ENCODE assay signal across 12 cellular contexts in the genomic region with DNA sequence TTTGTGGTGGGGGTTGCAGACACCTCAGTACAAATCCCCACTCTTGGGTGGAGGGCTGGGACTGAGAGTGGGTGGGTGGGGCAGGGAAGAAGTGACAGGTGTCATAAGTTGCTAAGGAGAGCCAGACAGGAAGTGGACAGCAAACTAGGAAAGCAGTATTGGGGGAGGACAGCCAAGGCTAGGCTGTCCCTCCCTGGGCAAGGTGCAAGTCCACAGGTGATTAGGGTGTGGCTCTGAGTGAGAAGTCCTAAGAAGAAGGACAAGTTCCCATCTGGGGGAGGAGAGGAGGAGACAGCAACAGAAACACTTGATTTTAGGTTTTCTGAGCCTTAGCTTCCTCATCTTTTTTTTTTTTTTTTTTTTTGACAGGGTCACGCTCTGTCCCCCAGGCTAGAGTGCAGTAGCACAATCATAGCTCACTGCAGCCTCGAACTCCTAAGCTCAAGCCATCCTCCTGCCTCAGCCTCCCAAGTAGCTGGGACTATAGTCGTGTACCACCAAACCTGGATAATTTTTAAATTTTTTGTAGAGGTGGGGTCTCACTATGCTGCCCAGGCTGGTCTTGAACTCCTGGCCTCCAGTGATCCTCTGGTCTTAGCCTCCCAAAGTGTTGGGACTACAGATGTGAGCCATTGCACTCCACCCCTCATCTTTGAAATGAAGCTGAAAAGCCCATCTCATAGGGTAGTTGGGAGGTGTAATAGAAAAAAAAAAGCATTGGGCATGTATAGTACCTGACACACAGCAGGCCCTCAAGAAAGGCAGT. TPM values are rescaled to one million over a fixed set of nuclear protein-coding genes. Genes with fewer than 3 reads are reported as not detected.
DNase-seq lines count a peak whose midpoint lies in the region; ATAC-seq and TF ChIP-seq lines count a peak whose summit lies in the region.
"Had no signal": no experiment of that assay in that cellular context is flagged by ENCODE, and none has a peak within 500 bp of the region (broad histone marks: within the 10 kb centered on the region; RNA-seq: fewer than 3 reads in every experiment).

No MANE protein-coding gene starts in this region.

- H3K4me3 ChIP-seq in Peyer's patch = peak overlapping the region in 1 of 4 donors; percentile 8
- H3K4me3 ChIP-seq in sigmoid colon = no peak overlapping the region
- H3K4me3 ChIP-seq in body of pancreas = no peak overlapping the region
- H3K4me3 ChIP-seq: suprapubic skin had no signal

- H3K4me3 Mint-ChIP-seq in T-helper 2 cell treated with Interferon-gamma antibody and Interleukin-4, amounts not matched to agents 5 μg/mL and 100 μg/mL, for 36 hours = peak overlapping the region; percentile 44

- no peak for TF ChIP-seq EP300 in sigmoid colon (IDR thresholded peaks at IDR 0.05)

- DNase-seq in T-helper 2 cell treated with Interferon-gamma antibody and Interleukin-4, amounts not matched to agents 5 μg/mL and 100 μg/mL, for 36 hours (ENCODE audit: low spot score) = no peak
- DNase-seq in T-helper 2 cell = no peak
- DNase-seq in Peyer's patch = peak in 2 of 3 donors; percentile 80 to 91
- DNase-seq in sigmoid colon = no peak
- DNase-seq in body of pancreas = no peak
- DNase-seq: activated CD4-positive, alpha-beta T cell treated with anti-CD3 and anti-CD28 coated beads, Interleukin-2, amount 50 U/mL, for 48 hours; IMR-90; NCI-H510A had no signal

- H3K27ac ChIP-seq in Peyer's patch (peak overlapping the region; percentile 89 to 99 (median 96)), sigmoid colon (peak overlapping the region; percentile 93 to 98 (median 96)), body of pancreas (no peak overlapping the region)
- H3K27ac ChIP-seq: suprapubic skin had no signal

- WGBS in sigmoid colon, 2 donors = 23 to 68% methylated on average over 3 of the region's 3 CpGs
- WGBS in body of pancreas, 2 donors = 90 to 95% methylated on average over 3 of the region's 3 CpGs

- peaks cover 10% of the 10 kb centered on the region for H3K4me1 Mint-ChIP-seq in T-helper 2 cell treated with Interferon-gamma antibody and Interleukin-4, amounts not matched to agents 5 μg/mL and 100 μg/mL, for 36 hours (ENCODE audit: low read depth)

- H3K27ac Mint-ChIP-seq in T-helper 2 cell treated with Interferon-gamma antibody and Interleukin-4, amounts not matched to agents 5 μg/mL and 100 μg/mL, for 36 hours = peak overlapping the region; percentile 76

- H3K27me3 ChIP-seq in Peyer's patch (no peaks in the 10 kb centered on the region), sigmoid colon (no peaks in the 10 kb centered on the region), body of pancreas (no peaks in the 10 kb centered on the region)
- H3K27me3 ChIP-seq: suprapubic skin had no signal

- intact Hi-C loops in sigmoid colon (cut with DNase I) (no loop called here), body of pancreas (cut with DNase I) (no loop called here)

- H3K9me3 Mint-ChIP-seq in T-helper 2 cell treated with Interferon-gamma antibody and Interleukin-4, amounts not matched to agents 5 μg/mL and 100 μg/mL, for 36 hours = no peaks in the 10 kb centered on the region

- peaks cover 8% of the 10 kb centered on the region for H3K36me3 Mint-ChIP-seq in T-helper 2 cell treated with Interferon-gamma antibody and Interleukin-4, amounts not matched to agents 5 μg/mL and 100 μg/mL, for 36 hours (ENCODE audit: low read depth)

- no peak for TF ChIP-seq CTCF in Peyer's patch (IDR thresholded peaks at IDR 0.05)
- no peak for TF ChIP-seq CTCF in sigmoid colon (IDR thresholded peaks at IDR 0.05)
- no peak for TF ChIP-seq CTCF in body of pancreas (IDR thresholded peaks at IDR 0.05)

- no peaks in the 10 kb centered on the region for H3K9me3 ChIP-seq in Peyer's patch
- no peaks in the 10 kb centered on the region for H3K9me3 ChIP-seq in sigmoid colon
- H3K9me3 ChIP-seq in body of pancreas = no peaks in the 10 kb centered on the region
- H3K9me3 ChIP-seq: suprapubic skin had no signal

- peaks cover 0 to 41% (median 0%) of the 10 kb centered on the region in 3 donors for H3K36me3 ChIP-seq in Peyer's patch
- H3K36me3 ChIP-seq in sigmoid colon = peaks cover 32 to 63% (median 37%) of the 10 kb centered on the region in 4 donors
- H3K36me3 ChIP-seq in body of pancreas (replicated peaks in 1 of 2; ENCODE audit: insufficient read depth in 1 of 2, low read depth in 2 of 2) = peaks cover 0 to 3% of the 10 kb centered on the region in 2 donors

- ATAC-seq in esophagus mucosa = peak; percentile 32
- ATAC-seq in HG02938 (IDR thresholded peaks at IDR 0.05; ENCODE audit: unreplicated experiment) = no peak
- ATAC-seq in body of pancreas = no peak
- ATAC-seq in GM19023 (IDR thresholded peaks at IDR 0.05; ENCODE audit: unreplicated experiment) = no peak

- TF ChIP-seq POLR2A in Peyer's patch (IDR thresholded peaks at IDR 0.05) (peak; percentile 49 to 87), sigmoid colon (IDR thresholded peaks at IDR 0.05) (peak in 1 of 2 donors; percentile 15), body of pancreas (IDR thresholded peaks at IDR 0.05) (no peak)

- H3K4me1 ChIP-seq in Peyer's patch (peaks cover 9 to 63% (median 9%) of the 10 kb centered on the region in 4 donors), sigmoid colon (peaks cover 0 to 38% (median 34%) of the 10 kb centered on the region in 4 donors), body of pancreas (peaks cover 24% of the 10 kb centered on the region)

- no peaks in the 10 kb centered on the region for H3K27me3 Mint-ChIP-seq in T-helper 2 cell treated with Interferon-gamma antibody and Interleukin-4, amounts not matched to agents 5 μg/mL and 100 μg/mL, for 36 hours (ENCODE audit: low read depth)

RNA-seq across cellular contexts. Expression of a gene that starts 2.5 kb away (rescaled TPM):
- total RNA-seq in Peyer's patch = 100 to 1,000 TPM; 131 to 249 (median 191) TPM
- total RNA-seq in esophagus mucosa = 126 TPM
- 10 to 100 TPM; 43.8 to 59.9 (median 57.6) TPM for total RNA-seq in sigmoid colon
- 100 to 1,000 TPM; 214 to 365 (median 321) TPM for polyA plus RNA-seq in sigmoid colon
- 10 to 100 TPM; 28.8 to 35.3 TPM for total RNA-seq in body of pancreas

RNA-seq across cellular contexts. Expression of a gene that starts 7.2 kb away (rescaled TPM):
- 10 to 100 TPM in 3 of 4 donors, 1 to 10 TPM in 1; 9.1 to 25.6 (median 14.6) TPM for total RNA-seq in Peyer's patch
- 85.3 TPM for total RNA-seq in esophagus mucosa
- total RNA-seq in sigmoid colon = 1 to 10 TPM in 3 of 4 donors, under 1 TPM in 1; 0.54 to 8.0 (median 2.9) TPM
- polyA plus RNA-seq in sigmoid colon = 10 to 100 TPM; 17.4 to 68.8 (median 19.0) TPM
- total RNA-seq in body of pancreas = 1 to 10 TPM in 1 of 2 donors, not detected in 1; 1.8 TPM

RNA-seq across cellular contexts. Expression of a gene that starts 24.5 kb away (rescaled TPM):
- total RNA-seq in Peyer's patch (100 to 1,000 TPM in 2 of 4 donors, 10 to 100 TPM in 2; 85.8 to 144 (median 113) TPM), esophagus mucosa (22.8 TPM), sigmoid colon (100 to 1,000 TPM in 2 of 4 donors, 10 to 100 TPM in 2; 82.1 to 110 (median 103) TPM), body of pancreas (10 to 100 TPM; 28.3 to 84.8 TPM)
- 100 to 1,000 TPM in 2 of 3 donors, 10 to 100 TPM in 1; 57.6 to 126 (median 107) TPM for polyA plus RNA-seq in sigmoid colon

RNA-seq across cellular contexts. Expression of a gene that starts 28.8 kb away (rescaled TPM):
- total RNA-seq in Peyer's patch (1 to 10 TPM in 3 of 4 donors, under 1 TPM in 1; 0.53 to 3.4 (median 2.2) TPM), esophagus mucosa (3.6 TPM), sigmoid colon (1 to 10 TPM in 3 of 4 donors, under 1 TPM in 1; 0.54 to 1.7 (median 1.1) TPM), body of pancreas (1 to 10 TPM; 1.8 to 2.6 TPM)
- polyA plus RNA-seq in sigmoid colon = 1 to 10 TPM in 1 of 3 donors, under 1 TPM in 2; 0.23 to 1.1 (median 0.60) TPM
- total RNA-seq: IMR-90 had no signal

RNA-seq across cellular contexts. Expression of a gene that starts 44.7 kb away (rescaled TPM):
- total RNA-seq in Peyer's patch (10 to 100 TPM; 43.7 to 79.4 (median 56.6) TPM), esophagus mucosa (112 TPM), sigmoid colon (10 to 100 TPM; 39.2 to 45.6 (median 43.6) TPM), body of pancreas (10 to 100 TPM; 29.3 to 32.2 TPM)
- 100 to 1,000 TPM; 118 to 155 (median 146) TPM for polyA plus RNA-seq in sigmoid colon

Comparison
In these comparisons a context has a peak if more than half of its experiments do, and no peak if none do; other contexts are left out.
1. DNase-seq: peak in Peyer's patch (2 of 3); none in T-helper 2 cell treated with Interferon-gamma antibody and Interleukin-4, amounts not matched to agents 5 μg/mL and 100 μg/mL, for 36 hours (single experiment), T-helper 2 cell (0 of 5), sigmoid colon (single experiment) and body of pancreas (0 of 4).
2. H3K27ac ChIP-seq: peak in Peyer's patch (4 of 4) and sigmoid colon (4 of 4); none in body of pancreas (0 of 4).
3. POLR2A ChIP-seq: peak in Peyer's patch (2 of 2); none in body of pancreas (0 of 3).